In genomic region chr19:10749435-10750384, GRCh38 we compare ENCODE assay signal across 1 cellular context.
TF ChIP-seq lines count a peak whose summit lies in the region.

No MANE protein-coding gene starts in this region.

TF ChIP-seq in HepG2, 621 proteins besides CTCF, POLR2A, EP300 and RAD21 (continued from another document and continues in another):
- no peak for TF ChIP-seq GTF3A (CRISPR knock-in tag; conservative IDR thresholded peaks at IDR 0.05)
- TF ChIP-seq ZNF782 (CRISPR knock-in tag; IDR thresholded peaks at IDR 0.05; ENCODE audit: borderline replicate concordance): 0 out of 2 replicates have a peak, but pooled peaks have one; percentile 10
- TF ChIP-seq ZSCAN22 (CRISPR knock-in tag; IDR thresholded peaks at IDR 0.05): no peak
- no peak for TF ChIP-seq TEAD3 (CRISPR knock-in tag; optimal IDR thresholded peaks at IDR 0.05; ENCODE audit: borderline replicate concordance)
- no peak for TF ChIP-seq NKX3-1 (CRISPR knock-in tag; IDR thresholded peaks at IDR 0.05)
- TF ChIP-seq, protein P1, sequence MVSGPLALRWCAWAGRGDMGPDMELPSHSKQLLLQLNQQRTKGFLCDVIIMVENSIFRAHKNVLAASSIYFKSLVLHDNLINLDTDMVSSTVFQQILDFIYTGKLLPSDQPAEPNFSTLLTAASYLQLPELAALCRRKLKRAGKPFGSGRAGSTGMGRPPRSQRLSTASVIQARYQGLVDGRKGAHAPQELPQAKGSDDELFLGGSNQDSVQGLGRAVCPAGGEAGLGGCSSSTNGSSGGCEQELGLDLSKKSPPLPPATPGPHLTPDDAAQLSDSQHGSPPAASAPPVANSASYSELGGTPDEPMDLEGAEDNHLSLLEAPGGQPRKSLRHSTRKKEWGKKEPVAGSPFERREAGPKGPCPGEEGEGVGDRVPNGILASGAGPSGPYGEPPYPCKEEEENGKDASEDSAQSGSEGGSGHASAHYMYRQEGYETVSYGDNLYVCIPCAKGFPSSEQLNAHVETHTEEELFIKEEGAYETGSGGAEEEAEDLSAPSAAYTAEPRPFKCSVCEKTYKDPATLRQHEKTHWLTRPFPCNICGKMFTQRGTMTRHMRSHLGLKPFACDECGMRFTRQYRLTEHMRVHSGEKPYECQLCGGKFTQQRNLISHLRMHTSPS (CRISPR knock-in tag; IDR thresholded peaks at IDR 0.05; ENCODE audit: low read depth): no peak
- TF ChIP-seq, protein P2, sequence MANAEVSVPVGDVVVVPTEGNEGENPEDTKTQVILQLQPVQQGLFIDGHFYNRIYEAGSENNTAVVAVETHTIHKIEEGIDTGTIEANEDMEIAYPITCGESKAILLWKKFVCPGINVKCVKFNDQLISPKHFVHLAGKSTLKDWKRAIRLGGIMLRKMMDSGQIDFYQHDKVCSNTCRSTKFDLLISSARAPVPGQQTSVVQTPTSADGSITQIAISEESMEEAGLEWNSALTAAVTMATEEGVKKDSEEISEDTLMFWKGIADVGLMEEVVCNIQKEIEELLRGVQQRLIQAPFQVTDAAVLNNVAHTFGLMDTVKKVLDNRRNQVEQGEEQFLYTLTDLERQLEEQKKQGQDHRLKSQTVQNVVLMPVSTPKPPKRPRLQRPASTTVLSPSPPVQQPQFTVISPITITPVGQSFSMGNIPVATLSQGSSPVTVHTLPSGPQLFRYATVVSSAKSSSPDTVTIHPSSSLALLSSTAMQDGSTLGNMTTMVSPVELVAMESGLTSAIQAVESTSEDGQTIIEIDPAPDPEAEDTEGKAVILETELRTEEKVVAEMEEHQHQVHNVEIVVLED (CRISPR knock-in tag; IDR thresholded peaks at IDR 0.05; ENCODE audit: borderline replicate concordance): 0 out of 2 replicates have a peak, but pooled peaks have one; percentile 44
- 0 out of 2 replicates have a peak, but pooled peaks have one; percentile 37 for TF ChIP-seq PHF20 (CRISPR knock-in tag; IDR thresholded peaks at IDR 0.05)
- TF ChIP-seq, protein P3, sequence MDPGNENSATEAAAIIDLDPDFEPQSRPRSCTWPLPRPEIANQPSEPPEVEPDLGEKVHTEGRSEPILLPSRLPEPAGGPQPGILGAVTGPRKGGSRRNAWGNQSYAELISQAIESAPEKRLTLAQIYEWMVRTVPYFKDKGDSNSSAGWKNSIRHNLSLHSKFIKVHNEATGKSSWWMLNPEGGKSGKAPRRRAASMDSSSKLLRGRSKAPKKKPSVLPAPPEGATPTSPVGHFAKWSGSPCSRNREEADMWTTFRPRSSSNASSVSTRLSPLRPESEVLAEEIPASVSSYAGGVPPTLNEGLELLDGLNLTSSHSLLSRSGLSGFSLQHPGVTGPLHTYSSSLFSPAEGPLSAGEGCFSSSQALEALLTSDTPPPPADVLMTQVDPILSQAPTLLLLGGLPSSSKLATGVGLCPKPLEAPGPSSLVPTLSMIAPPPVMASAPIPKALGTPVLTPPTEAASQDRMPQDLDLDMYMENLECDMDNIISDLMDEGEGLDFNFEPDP (CRISPR knock-in tag; conservative IDR thresholded peaks at IDR 0.05): no peak
- TF ChIP-seq RBFOX2 (IDR thresholded peaks at IDR 0.05; ENCODE audit: low read depth, low read length): no peak
- peak; percentile 4; the same call in 1 of the 2 replicates for TF ChIP-seq ZNF121 (CRISPR knock-in tag; IDR thresholded peaks at IDR 0.05)
- no peak for TF ChIP-seq CENPT (CRISPR knock-in tag; IDR thresholded peaks at IDR 0.05; ENCODE audit: low read depth)
- TF ChIP-seq, protein P4, sequence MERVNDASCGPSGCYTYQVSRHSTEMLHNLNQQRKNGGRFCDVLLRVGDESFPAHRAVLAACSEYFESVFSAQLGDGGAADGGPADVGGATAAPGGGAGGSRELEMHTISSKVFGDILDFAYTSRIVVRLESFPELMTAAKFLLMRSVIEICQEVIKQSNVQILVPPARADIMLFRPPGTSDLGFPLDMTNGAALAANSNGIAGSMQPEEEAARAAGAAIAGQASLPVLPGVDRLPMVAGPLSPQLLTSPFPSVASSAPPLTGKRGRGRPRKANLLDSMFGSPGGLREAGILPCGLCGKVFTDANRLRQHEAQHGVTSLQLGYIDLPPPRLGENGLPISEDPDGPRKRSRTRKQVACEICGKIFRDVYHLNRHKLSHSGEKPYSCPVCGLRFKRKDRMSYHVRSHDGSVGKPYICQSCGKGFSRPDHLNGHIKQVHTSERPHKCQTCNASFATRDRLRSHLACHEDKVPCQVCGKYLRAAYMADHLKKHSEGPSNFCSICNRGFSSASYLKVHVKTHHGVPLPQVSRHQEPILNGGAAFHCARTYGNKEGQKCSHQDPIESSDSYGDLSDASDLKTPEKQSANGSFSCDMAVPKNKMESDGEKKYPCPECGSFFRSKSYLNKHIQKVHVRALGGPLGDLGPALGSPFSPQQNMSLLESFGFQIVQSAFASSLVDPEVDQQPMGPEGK (CRISPR knock-in tag; IDR thresholded peaks at IDR 0.05): no peak
- TF ChIP-seq NONO (IDR thresholded peaks at IDR 0.05): no peak
- TF ChIP-seq NONO (CRISPR knock-in tag; conservative IDR thresholded peaks at IDR 0.05): 0 out of 2 replicates have a peak, but pooled peaks have one; percentile 19
- TF ChIP-seq KAT7 (CRISPR knock-in tag; IDR thresholded peaks at IDR 0.05; ENCODE audit: borderline replicate concordance): no peak
- TF ChIP-seq, protein P5, sequence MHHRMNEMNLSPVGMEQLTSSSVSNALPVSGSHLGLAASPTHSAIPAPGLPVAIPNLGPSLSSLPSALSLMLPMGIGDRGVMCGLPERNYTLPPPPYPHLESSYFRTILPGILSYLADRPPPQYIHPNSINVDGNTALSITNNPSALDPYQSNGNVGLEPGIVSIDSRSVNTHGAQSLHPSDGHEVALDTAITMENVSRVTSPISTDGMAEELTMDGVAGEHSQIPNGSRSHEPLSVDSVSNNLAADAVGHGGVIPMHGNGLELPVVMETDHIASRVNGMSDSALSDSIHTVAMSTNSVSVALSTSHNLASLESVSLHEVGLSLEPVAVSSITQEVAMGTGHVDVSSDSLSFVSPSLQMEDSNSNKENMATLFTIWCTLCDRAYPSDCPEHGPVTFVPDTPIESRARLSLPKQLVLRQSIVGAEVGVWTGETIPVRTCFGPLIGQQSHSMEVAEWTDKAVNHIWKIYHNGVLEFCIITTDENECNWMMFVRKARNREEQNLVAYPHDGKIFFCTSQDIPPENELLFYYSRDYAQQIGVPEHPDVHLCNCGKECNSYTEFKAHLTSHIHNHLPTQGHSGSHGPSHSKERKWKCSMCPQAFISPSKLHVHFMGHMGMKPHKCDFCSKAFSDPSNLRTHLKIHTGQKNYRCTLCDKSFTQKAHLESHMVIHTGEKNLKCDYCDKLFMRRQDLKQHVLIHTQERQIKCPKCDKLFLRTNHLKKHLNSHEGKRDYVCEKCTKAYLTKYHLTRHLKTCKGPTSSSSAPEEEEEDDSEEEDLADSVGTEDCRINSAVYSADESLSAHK (CRISPR knock-in tag; IDR thresholded peaks at IDR 0.05; ENCODE audit: borderline replicate concordance): no peak
- no peak for TF ChIP-seq ZNF10 (CRISPR knock-in tag; IDR thresholded peaks at IDR 0.05; ENCODE audit: borderline replicate concordance, low read depth)
- TF ChIP-seq NFIC (IDR thresholded peaks at IDR 0.05; ENCODE audit: low read length): no peak
- peak; percentile 10 for TF ChIP-seq YY1 (IDR thresholded peaks at IDR 0.05; ENCODE audit: insufficient read depth, insufficient replicate concordance, low read depth, low read length)
- TF ChIP-seq SP2 (CRISPR knock-in tag; IDR thresholded peaks at IDR 0.05): no peak
- TF ChIP-seq ZSCAN30 (CRISPR knock-in tag; IDR thresholded peaks at IDR 0.05): no peak
- TF ChIP-seq TBP (CRISPR knock-in tag; IDR thresholded peaks at IDR 0.05): no peak
- no peak for TF ChIP-seq ZNF558 (CRISPR knock-in tag; IDR thresholded peaks at IDR 0.05; ENCODE audit: borderline replicate concordance)
- TF ChIP-seq JUNB (CRISPR knock-in tag; IDR thresholded peaks at IDR 0.05; ENCODE audit: borderline replicate concordance): no peak
- no peak for TF ChIP-seq TOPORS (CRISPR knock-in tag; IDR thresholded peaks at IDR 0.05)
- no peak for TF ChIP-seq ARNT2 (CRISPR knock-in tag; IDR thresholded peaks at IDR 0.05; ENCODE audit: low read depth)
- no peak; a peak in 1 of 4 replicates for TF ChIP-seq ATF4 (CRISPR knock-in tag; IDR thresholded peaks at IDR 0.05)
- no peak for TF ChIP-seq MIER2 (CRISPR knock-in tag; IDR thresholded peaks at IDR 0.05)
- TF ChIP-seq ZNF83 (CRISPR knock-in tag; IDR thresholded peaks at IDR 0.05; ENCODE audit: borderline replicate concordance): no peak
- TF ChIP-seq ZSCAN9 (CRISPR knock-in tag; IDR thresholded peaks at IDR 0.05; ENCODE audit: borderline replicate concordance): no peak
- TF ChIP-seq NR0B2 (CRISPR knock-in tag; IDR thresholded peaks at IDR 0.05): no peak
- no peak for TF ChIP-seq GRHL1 (CRISPR knock-in tag; conservative IDR thresholded peaks at IDR 0.05)
- no peak for TF ChIP-seq PCBP2 (optimal IDR thresholded peaks at IDR 0.05; ENCODE audit: low read depth, low read length, poor library complexity, severe bottlenecking)
- no peak for TF ChIP-seq ZHX2 (IDR thresholded peaks at IDR 0.05; ENCODE audit: low read depth)
- TF ChIP-seq ZHX2 (CRISPR knock-in tag; IDR thresholded peaks at IDR 0.05; ENCODE audit: borderline replicate concordance): no peak
- TF ChIP-seq, protein P6, sequence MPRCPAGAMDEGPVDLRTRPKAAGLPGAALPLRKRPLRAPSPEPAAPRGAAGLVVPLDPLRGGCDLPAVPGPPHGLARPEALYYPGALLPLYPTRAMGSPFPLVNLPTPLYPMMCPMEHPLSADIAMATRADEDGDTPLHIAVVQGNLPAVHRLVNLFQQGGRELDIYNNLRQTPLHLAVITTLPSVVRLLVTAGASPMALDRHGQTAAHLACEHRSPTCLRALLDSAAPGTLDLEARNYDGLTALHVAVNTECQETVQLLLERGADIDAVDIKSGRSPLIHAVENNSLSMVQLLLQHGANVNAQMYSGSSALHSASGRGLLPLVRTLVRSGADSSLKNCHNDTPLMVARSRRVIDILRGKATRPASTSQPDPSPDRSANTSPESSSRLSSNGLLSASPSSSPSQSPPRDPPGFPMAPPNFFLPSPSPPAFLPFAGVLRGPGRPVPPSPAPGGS (CRISPR knock-in tag; IDR thresholded peaks at IDR 0.05): no peak
